1 cellular context compared by ENCODE assay signal in the genomic region with DNA sequence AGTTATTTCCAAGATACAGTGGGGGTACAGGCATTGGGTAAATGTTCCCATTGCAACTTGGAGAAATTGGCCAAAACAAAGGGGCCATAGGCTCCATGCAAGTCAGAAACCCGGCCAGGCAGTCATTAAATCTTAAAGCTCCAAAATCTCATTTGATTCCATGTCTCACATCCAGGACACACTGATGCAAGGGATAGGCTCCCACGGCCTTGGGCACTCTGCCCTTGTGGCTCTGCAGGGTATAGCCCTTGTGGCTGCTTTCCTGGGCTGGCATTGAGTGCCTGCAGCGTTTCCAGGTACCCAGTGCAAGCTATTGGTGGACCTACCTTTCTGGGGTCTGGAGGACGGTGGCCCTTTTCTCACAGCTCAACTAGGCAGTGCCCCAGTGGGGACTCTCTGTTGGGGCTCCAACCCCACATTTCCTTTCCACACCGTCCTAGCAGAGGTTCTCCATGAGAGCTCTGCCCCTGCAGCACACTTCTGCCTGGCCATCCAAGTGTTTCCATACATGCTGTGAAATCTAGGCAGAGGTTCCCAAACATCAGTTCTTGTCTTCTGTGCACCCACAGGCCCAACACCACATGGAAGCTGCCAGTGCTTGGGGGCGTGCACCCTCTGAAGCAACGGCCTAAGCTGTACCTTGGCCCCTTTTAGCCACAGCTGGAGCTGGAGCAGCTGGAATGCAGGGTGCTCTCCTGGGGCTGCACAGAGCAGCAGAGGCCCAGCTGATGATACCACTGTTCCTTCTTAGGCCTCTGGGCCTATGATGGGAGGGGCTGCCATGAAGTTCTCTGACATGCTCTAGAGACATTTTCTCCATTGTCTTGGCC.
TF ChIP-seq lines count a peak whose summit lies in the region.

No MANE protein-coding gene starts in this region.

TF ChIP-seq in HepG2, 621 proteins besides CTCF, POLR2A, EP300 and RAD21 (continued from another document and continues in another):
- TF ChIP-seq, protein P1, sequence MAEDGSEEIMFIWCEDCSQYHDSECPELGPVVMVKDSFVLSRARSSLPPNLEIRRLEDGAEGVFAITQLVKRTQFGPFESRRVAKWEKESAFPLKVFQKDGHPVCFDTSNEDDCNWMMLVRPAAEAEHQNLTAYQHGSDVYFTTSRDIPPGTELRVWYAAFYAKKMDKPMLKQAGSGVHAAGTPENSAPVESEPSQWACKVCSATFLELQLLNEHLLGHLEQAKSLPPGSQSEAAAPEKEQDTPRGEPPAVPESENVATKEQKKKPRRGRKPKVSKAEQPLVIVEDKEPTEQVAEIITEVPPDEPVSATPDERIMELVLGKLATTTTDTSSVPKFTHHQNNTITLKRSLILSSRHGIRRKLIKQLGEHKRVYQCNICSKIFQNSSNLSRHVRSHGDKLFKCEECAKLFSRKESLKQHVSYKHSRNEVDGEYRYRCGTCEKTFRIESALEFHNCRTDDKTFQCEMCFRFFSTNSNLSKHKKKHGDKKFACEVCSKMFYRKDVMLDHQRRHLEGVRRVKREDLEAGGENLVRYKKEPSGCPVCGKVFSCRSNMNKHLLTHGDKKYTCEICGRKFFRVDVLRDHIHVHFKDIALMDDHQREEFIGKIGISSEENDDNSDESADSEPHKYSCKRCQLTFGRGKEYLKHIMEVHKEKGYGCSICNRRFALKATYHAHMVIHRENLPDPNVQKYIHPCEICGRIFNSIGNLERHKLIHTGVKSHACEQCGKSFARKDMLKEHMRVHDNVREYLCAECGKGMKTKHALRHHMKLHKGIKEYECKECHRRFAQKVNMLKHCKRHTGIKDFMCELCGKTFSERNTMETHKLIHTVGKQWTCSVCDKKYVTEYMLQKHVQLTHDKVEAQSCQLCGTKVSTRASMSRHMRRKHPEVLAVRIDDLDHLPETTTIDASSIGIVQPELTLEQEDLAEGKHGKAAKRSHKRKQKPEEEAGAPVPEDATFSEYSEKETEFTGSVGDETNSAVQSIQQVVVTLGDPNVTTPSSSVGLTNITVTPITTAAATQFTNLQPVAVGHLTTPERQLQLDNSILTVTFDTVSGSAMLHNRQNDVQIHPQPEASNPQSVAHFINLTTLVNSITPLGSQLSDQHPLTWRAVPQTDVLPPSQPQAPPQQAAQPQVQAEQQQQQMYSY (CRISPR knock-in tag; IDR thresholded peaks at IDR 0.05), result no peak
- no peak for TF ChIP-seq POLR2AphosphoS5 (IDR thresholded peaks at IDR 0.05; ENCODE audit: low read depth, low read length)
- TF ChIP-seq ZBTB21 (CRISPR knock-in tag; IDR thresholded peaks at IDR 0.05), result no peak
- TF ChIP-seq RXRA (CRISPR knock-in tag; IDR thresholded peaks at IDR 0.05), result 0 out of 2 replicates have a peak, but pooled peaks have one; percentile 33
- TF ChIP-seq, protein P2, sequence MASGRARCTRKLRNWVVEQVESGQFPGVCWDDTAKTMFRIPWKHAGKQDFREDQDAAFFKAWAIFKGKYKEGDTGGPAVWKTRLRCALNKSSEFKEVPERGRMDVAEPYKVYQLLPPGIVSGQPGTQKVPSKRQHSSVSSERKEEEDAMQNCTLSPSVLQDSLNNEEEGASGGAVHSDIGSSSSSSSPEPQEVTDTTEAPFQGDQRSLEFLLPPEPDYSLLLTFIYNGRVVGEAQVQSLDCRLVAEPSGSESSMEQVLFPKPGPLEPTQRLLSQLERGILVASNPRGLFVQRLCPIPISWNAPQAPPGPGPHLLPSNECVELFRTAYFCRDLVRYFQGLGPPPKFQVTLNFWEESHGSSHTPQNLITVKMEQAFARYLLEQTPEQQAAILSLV (CRISPR knock-in tag; IDR thresholded peaks at IDR 0.05; ENCODE audit: borderline replicate concordance), result 0 out of 2 replicates have a peak, but pooled peaks have one; percentile 27
- peak; percentile 22; the same call in 1 of the 2 replicates for TF ChIP-seq ATF2 (CRISPR knock-in tag; IDR thresholded peaks at IDR 0.05)
- no peak for TF ChIP-seq AGO2 (optimal IDR thresholded peaks at IDR 0.05; ENCODE audit: low read depth, low read length)
- no peak for TF ChIP-seq EZH2 (conservative IDR thresholded peaks at IDR 0.05; ENCODE audit: low read depth, low read length)
- TF ChIP-seq, protein P3, sequence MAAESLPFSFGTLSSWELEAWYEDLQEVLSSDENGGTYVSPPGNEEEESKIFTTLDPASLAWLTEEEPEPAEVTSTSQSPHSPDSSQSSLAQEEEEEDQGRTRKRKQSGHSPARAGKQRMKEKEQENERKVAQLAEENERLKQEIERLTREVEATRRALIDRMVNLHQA (CRISPR knock-in tag; IDR thresholded peaks at IDR 0.05), result no peak
- TF ChIP-seq TMF1 (CRISPR knock-in tag; IDR thresholded peaks at IDR 0.05; ENCODE audit: low read depth), result no peak
- TF ChIP-seq TBX3 (IDR thresholded peaks at IDR 0.05; ENCODE audit: borderline replicate concordance), result no peak
- no peak for TF ChIP-seq RBAK (CRISPR knock-in tag; IDR thresholded peaks at IDR 0.05)
- no peak for TF ChIP-seq ZNF713 (CRISPR knock-in tag; IDR thresholded peaks at IDR 0.05)
- no peak for TF ChIP-seq KLF9 (CRISPR knock-in tag; IDR thresholded peaks at IDR 0.05; ENCODE audit: low read depth)
- no peak for TF ChIP-seq HMG20A (CRISPR knock-in tag; IDR thresholded peaks at IDR 0.05; ENCODE audit: borderline replicate concordance)
- TF ChIP-seq ZNF121 (CRISPR knock-in tag; IDR thresholded peaks at IDR 0.05), result no peak
- TF ChIP-seq ZNF143 (CRISPR knock-in tag; IDR thresholded peaks at IDR 0.05), result no peak
- TF ChIP-seq CAMTA2 (CRISPR knock-in tag; IDR thresholded peaks at IDR 0.05; ENCODE audit: borderline replicate concordance), result no peak
- no peak for TF ChIP-seq NFE2 (CRISPR knock-in tag; IDR thresholded peaks at IDR 0.05)
- no peak for TF ChIP-seq KMT2A (CRISPR knock-in tag; IDR thresholded peaks at IDR 0.05)
- TF ChIP-seq, protein P4, sequence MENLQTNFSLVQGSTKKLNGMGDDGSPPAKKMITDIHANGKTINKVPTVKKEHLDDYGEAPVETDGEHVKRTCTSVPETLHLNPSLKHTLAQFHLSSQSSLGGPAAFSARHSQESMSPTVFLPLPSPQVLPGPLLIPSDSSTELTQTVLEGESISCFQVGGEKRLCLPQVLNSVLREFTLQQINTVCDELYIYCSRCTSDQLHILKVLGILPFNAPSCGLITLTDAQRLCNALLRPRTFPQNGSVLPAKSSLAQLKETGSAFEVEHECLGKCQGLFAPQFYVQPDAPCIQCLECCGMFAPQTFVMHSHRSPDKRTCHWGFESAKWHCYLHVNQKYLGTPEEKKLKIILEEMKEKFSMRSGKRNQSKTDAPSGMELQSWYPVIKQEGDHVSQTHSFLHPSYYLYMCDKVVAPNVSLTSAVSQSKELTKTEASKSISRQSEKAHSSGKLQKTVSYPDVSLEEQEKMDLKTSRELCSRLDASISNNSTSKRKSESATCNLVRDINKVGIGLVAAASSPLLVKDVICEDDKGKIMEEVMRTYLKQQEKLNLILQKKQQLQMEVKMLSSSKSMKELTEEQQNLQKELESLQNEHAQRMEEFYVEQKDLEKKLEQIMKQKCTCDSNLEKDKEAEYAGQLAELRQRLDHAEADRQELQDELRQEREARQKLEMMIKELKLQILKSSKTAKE (CRISPR knock-in tag; IDR thresholded peaks at IDR 0.05; ENCODE audit: borderline replicate concordance), result no peak
- TF ChIP-seq JUND (CRISPR knock-in tag; IDR thresholded peaks at IDR 0.05), result no peak
- TF ChIP-seq SALL2 (CRISPR knock-in tag; IDR thresholded peaks at IDR 0.05), result no peak
- TF ChIP-seq, protein P5, sequence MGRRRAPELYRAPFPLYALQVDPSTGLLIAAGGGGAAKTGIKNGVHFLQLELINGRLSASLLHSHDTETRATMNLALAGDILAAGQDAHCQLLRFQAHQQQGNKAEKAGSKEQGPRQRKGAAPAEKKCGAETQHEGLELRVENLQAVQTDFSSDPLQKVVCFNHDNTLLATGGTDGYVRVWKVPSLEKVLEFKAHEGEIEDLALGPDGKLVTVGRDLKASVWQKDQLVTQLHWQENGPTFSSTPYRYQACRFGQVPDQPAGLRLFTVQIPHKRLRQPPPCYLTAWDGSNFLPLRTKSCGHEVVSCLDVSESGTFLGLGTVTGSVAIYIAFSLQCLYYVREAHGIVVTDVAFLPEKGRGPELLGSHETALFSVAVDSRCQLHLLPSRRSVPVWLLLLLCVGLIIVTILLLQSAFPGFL (CRISPR knock-in tag; IDR thresholded peaks at IDR 0.05), result no peak
- TF ChIP-seq GATAD2A (CRISPR knock-in tag; IDR thresholded peaks at IDR 0.05), result 0 out of 2 replicates have a peak, but pooled peaks have one; percentile 19
- TF ChIP-seq, protein P6, sequence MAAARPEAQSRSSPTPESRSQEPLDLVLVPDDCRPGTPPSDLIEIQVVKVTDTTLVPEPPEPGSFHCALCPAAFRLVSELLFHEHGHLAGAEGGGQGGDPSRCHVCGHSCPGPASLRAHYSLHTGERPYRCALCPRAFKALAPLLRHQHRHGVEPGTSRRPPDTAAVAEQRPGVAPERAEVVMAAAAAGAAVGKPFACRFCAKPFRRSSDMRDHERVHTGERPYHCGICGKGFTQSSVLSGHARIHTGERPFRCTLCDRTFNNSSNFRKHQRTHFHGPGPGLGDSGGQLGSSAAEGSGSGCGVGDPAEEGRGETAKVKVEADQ (CRISPR knock-in tag; IDR thresholded peaks at IDR 0.05; ENCODE audit: borderline replicate concordance), result peak; percentile 69; the same call in 1 of the 2 replicates
- TF ChIP-seq CSRNP2 (CRISPR knock-in tag; conservative IDR thresholded peaks at IDR 0.05; ENCODE audit: low read depth), result no peak
- peak; percentile 75 for TF ChIP-seq HNF4G (IDR thresholded peaks at IDR 0.05; ENCODE audit: borderline replicate concordance, low read depth, low read length)
- no peak for TF ChIP-seq HNF4G (CRISPR knock-in tag; IDR thresholded peaks at IDR 0.05; ENCODE audit: borderline replicate concordance, low read depth)
- no peak; the same call in 1 of the 2 replicates for TF ChIP-seq ZNF205 (CRISPR knock-in tag; IDR thresholded peaks at IDR 0.05)
- TF ChIP-seq, protein P7, sequence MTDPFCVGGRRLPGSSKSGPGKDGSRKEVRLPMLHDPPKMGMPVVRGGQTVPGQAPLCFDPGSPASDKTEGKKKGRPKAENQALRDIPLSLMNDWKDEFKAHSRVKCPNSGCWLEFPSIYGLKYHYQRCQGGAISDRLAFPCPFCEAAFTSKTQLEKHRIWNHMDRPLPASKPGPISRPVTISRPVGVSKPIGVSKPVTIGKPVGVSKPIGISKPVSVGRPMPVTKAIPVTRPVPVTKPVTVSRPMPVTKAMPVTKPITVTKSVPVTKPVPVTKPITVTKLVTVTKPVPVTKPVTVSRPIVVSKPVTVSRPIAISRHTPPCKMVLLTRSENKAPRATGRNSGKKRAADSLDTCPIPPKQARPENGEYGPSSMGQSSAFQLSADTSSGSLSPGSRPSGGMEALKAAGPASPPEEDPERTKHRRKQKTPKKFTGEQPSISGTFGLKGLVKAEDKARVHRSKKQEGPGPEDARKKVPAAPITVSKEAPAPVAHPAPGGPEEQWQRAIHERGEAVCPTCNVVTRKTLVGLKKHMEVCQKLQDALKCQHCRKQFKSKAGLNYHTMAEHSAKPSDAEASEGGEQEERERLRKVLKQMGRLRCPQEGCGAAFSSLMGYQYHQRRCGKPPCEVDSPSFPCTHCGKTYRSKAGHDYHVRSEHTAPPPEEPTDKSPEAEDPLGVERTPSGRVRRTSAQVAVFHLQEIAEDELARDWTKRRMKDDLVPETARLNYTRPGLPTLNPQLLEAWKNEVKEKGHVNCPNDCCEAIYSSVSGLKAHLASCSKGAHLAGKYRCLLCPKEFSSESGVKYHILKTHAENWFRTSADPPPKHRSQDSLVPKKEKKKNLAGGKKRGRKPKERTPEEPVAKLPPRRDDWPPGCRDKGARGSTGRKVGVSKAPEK (CRISPR knock-in tag; IDR thresholded peaks at IDR 0.05; ENCODE audit: borderline replicate concordance), result no peak
- TF ChIP-seq, protein P8, sequence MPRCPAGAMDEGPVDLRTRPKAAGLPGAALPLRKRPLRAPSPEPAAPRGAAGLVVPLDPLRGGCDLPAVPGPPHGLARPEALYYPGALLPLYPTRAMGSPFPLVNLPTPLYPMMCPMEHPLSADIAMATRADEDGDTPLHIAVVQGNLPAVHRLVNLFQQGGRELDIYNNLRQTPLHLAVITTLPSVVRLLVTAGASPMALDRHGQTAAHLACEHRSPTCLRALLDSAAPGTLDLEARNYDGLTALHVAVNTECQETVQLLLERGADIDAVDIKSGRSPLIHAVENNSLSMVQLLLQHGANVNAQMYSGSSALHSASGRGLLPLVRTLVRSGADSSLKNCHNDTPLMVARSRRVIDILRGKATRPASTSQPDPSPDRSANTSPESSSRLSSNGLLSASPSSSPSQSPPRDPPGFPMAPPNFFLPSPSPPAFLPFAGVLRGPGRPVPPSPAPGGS (CRISPR knock-in tag; IDR thresholded peaks at IDR 0.05), result 0 out of 2 replicates have a peak, but pooled peaks have one; percentile 39
- TF ChIP-seq, protein P9, sequence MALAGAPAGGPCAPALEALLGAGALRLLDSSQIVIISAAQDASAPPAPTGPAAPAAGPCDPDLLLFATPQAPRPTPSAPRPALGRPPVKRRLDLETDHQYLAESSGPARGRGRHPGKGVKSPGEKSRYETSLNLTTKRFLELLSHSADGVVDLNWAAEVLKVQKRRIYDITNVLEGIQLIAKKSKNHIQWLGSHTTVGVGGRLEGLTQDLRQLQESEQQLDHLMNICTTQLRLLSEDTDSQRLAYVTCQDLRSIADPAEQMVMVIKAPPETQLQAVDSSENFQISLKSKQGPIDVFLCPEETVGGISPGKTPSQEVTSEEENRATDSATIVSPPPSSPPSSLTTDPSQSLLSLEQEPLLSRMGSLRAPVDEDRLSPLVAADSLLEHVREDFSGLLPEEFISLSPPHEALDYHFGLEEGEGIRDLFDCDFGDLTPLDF (CRISPR knock-in tag; IDR thresholded peaks at IDR 0.05), result no peak
- TF ChIP-seq SOX5 (CRISPR knock-in tag; IDR thresholded peaks at IDR 0.05; ENCODE audit: borderline replicate concordance), result peak; percentile 61
- TF ChIP-seq ZNF883 (CRISPR knock-in tag; IDR thresholded peaks at IDR 0.05; ENCODE audit: not compliant biosample characterization), result peak; percentile 58
- TF ChIP-seq ZNF570 (CRISPR knock-in tag; IDR thresholded peaks at IDR 0.05; ENCODE audit: borderline replicate concordance), result no peak
- TF ChIP-seq BHLHE40 (IDR thresholded peaks at IDR 0.05; ENCODE audit: low read length), result no peak
- TF ChIP-seq RFXANK (CRISPR knock-in tag; IDR thresholded peaks at IDR 0.05), result no peak
- TF ChIP-seq ZNF546 (CRISPR knock-in tag; conservative IDR thresholded peaks at IDR 0.05), result no peak
- TF ChIP-seq MAZ (IDR thresholded peaks at IDR 0.05; ENCODE audit: borderline replicate concordance, low read depth, low read length), result no peak
- no peak for TF ChIP-seq MAZ (CRISPR knock-in tag; IDR thresholded peaks at IDR 0.05; ENCODE audit: low read depth)
- no peak for TF ChIP-seq ZC3H13 (CRISPR knock-in tag; IDR thresholded peaks at IDR 0.05)
